7 cellular contexts compared by ENCODE assay signal in genomic region chr7:43734575-43735332, GRCh38. TPM values are rescaled to one million over a fixed set of nuclear protein-coding genes. Genes with fewer than 3 reads are reported as not detected.
A peak's percentile ranks its signal among the peaks of the same experiment; 100 is the strongest.
DNase-seq lines count a peak whose midpoint lies in the region; ATAC-seq, FAIRE-seq and TF ChIP-seq lines count a peak whose summit lies in the region.
"Not testable (repeated sequence)": the region's sequence is repeated elsewhere in the genome, so short reads cannot be mapped to it uniquely, and the experiment has no call there.

No MANE protein-coding gene starts in this region.

- H4K91ac ChIP-seq in neuronal stem cell (ENCODE audit: low read depth, low read length, poor library complexity) = not testable (repeated sequence)

- peak overlapping the region in 1 of 8 donors; percentile 90 for H3K27ac Mint-ChIP-seq in CD8-positive, alpha-beta memory T cell
- peak overlapping the region in 1 of 3 donors; percentile 11 for H3K27ac Mint-ChIP-seq in IgD-negative memory B cell
- H3K27ac Mint-ChIP-seq in activated CD4-positive, alpha-beta memory T cell treated with anti-CD3 and anti-CD28 coated beads for 36 hours = peak overlapping the region; percentile 51

- not testable (repeated sequence) for H3K4me1 Mint-ChIP-seq in CD8-positive, alpha-beta memory T cell; IgD-negative memory B cell
- peaks cover 22% of the 10 kb centered on the region for H3K4me1 Mint-ChIP-seq in activated CD4-positive, alpha-beta memory T cell treated with anti-CD3 and anti-CD28 coated beads for 36 hours (ENCODE audit: low read depth)

- not testable (repeated sequence) for H4K8ac ChIP-seq in neuronal stem cell (ENCODE audit: low read depth, low read length)

- H3K23ac ChIP-seq in neuronal stem cell (ENCODE audit: low read depth, low read length, poor library complexity) = not testable (repeated sequence)

- H3K79me2 ChIP-seq in HepG2 (ENCODE audit: insufficient read depth, low read length) = not testable (repeated sequence)

- CTCF ChIA-PET in CD8-positive, alpha-beta memory T cell (lab: Charles Lee) = interaction anchor here (1.0 to 2.3 kb wide), 2 partner anchors 13 to 152 kb away, joined by 3 to 7 read pairs; partner anchors contain the start of gene STK17A
- CTCF ChIA-PET in activated CD4-positive, alpha-beta memory T cell treated with anti-CD3 and anti-CD28 coated beads for 36 hours (lab: Charles Lee) = interaction anchor here (1.1 to 1.7 kb wide), 4 partner anchors 35 to 152 kb away, joined by 5 to 7 read pairs (median 6); partner anchors contain the start of gene STK17A
- CTCF ChIA-PET in HepG2 (lab: Yijun Ruan, JAX; ENCODE audit: low intra/inter-chr PET ratio, low total read pairs) = not testable (repeated sequence)

- not testable (repeated sequence) for H3K18ac ChIP-seq in neuronal stem cell (ENCODE audit: low read length)

- H3K4me1 ChIP-seq in CD8-positive, alpha-beta memory T cell (ENCODE audit: insufficient read depth, low read length); neuronal stem cell (ENCODE audit: control insufficient read depth in 2 of 2, insufficient read depth in 1 of 2, low read depth in 1 of 2, low read length in 2 of 2): not testable (repeated sequence)
- H3K4me1 ChIP-seq in HepG2 (ENCODE audit: insufficient read depth, low read length) = peaks cover 30% of the 10 kb centered on the region

- not testable (repeated sequence) for H3K79me1 ChIP-seq in neuronal stem cell (ENCODE audit: low read depth, low read length)

- not testable (repeated sequence) for H3K9ac ChIP-seq in HepG2 (ENCODE audit: insufficient read depth, low read depth, low read length); neuronal stem cell (ENCODE audit: low read depth, low read length, poor library complexity)

- not testable (repeated sequence) for TF ChIP-seq POLR2A in HepG2 (IDR thresholded peaks at IDR 0.05; ENCODE audit: insufficient read depth in 1 of 2, low read depth in 2 of 2, low read length in 2 of 2)

- H3K36me3 Mint-ChIP-seq in CD8-positive, alpha-beta memory T cell; IgD-negative memory B cell; activated CD4-positive, alpha-beta memory T cell treated with anti-CD3 and anti-CD28 coated beads for 36 hours: not testable (repeated sequence)

- H2BK15ac ChIP-seq in neuronal stem cell (ENCODE audit: low read length) = not testable (repeated sequence)

- not testable (repeated sequence) for H2AFZ ChIP-seq in HepG2 (ENCODE audit: low read length)
- H2AFZ ChIP-seq in neuronal stem cell (ENCODE audit: low read length) = peak overlapping the region; percentile 56

- H2AK5ac ChIP-seq in neuronal stem cell (ENCODE audit: low read depth, low read length) = not testable (repeated sequence)

- not testable (repeated sequence) for BruUV-seq in HepG2 (replicated peaks; lab: Mats Ljungman, UMichigan)

- TF ChIP-seq RAD21 in HepG2 (CRISPR knock-in tag; IDR thresholded peaks at IDR 0.05) = not testable (repeated sequence)

- H3K36me3 ChIP-seq in CD8-positive, alpha-beta memory T cell (ENCODE audit: insufficient read depth, low read length); HepG2 (replicated peaks in 1 of 2; ENCODE audit: control insufficient read depth in 1 of 2, insufficient read depth in 2 of 2, low read length in 2 of 2); neuronal stem cell (replicated peaks in 1 of 2; ENCODE audit: control insufficient read depth in 2 of 2, insufficient read depth in 2 of 2, low read length in 2 of 2): not testable (repeated sequence)

- not testable (repeated sequence) for H3K14ac ChIP-seq in neuronal stem cell (ENCODE audit: low read length)

- not testable (repeated sequence) for H4K20me1 ChIP-seq in HepG2 (ENCODE audit: insufficient read depth, low read length)

- not testable (repeated sequence) for H3K9me3 Mint-ChIP-seq in CD8-positive, alpha-beta memory T cell; IgD-negative memory B cell; activated CD4-positive, alpha-beta memory T cell treated with anti-CD3 and anti-CD28 coated beads for 36 hours

- 59% methylated on average over 18 of the region's 18 CpGs for WGBS in HepG2 (ENCODE audit: low lambda C conversion rate)
- WGBS in neuronal stem cell (ENCODE audit: extremely low coverage in 2 of 2, insufficient read length in 2 of 2, insufficient replicate concordance in 1 of 2), 2 donors = no CpG with 5 or more reads among the region's 18 CpGs

- not testable (repeated sequence) for H3K27me3 ChIP-seq in CD8-positive, alpha-beta memory T cell (ENCODE audit: insufficient read depth, low read length, poor library complexity, severe bottlenecking); HepG2 (ENCODE audit: control insufficient read depth in 1 of 2, insufficient read depth in 2 of 2, low read length in 2 of 2); neuronal stem cell (ENCODE audit: control insufficient read depth in 3 of 3, insufficient read depth in 3 of 3, low read depth in 1 of 3, low read length in 3 of 3)

- not testable (repeated sequence) for H2BK120ac ChIP-seq in neuronal stem cell (ENCODE audit: low read depth, low read length)

- not testable (repeated sequence) for H3K4me3 ChIP-seq in CD8-positive, alpha-beta memory T cell (ENCODE audit: low read length); neuronal stem cell (ENCODE audit: low read length in 2 of 2)
- peak overlapping the region in 1 of 3 experiments; percentile 10; a peak in 1 of 6 replicates for H3K4me3 ChIP-seq in HepG2 (replicated peaks in 1 of 3; ENCODE audit: insufficient read depth in 1 of 3, low read depth in 2 of 3, low read length in 3 of 3)

- not testable (repeated sequence) for H3K4ac ChIP-seq in neuronal stem cell (ENCODE audit: low read length)

- not testable (repeated sequence) for H3K9me3 ChIP-seq in CD8-positive, alpha-beta memory T cell (ENCODE audit: low read length); HepG2 (ENCODE audit: low read length); neuronal stem cell (replicated peaks in 1 of 2; ENCODE audit: control insufficient read depth in 2 of 2, insufficient read depth in 1 of 2, low read depth in 1 of 2, low read length in 2 of 2)

- TF ChIP-seq EP300 in HepG2 (IDR thresholded peaks at IDR 0.05; ENCODE audit: low read depth in 2 of 2, low read length in 2 of 2); HepG2 (CRISPR knock-in tag; IDR thresholded peaks at IDR 0.05; ENCODE audit: borderline replicate concordance): not testable (repeated sequence)

- in situ Hi-C loops in HepG2 (cut with HindIII; ENCODE audit: extremely low pct_ligation_motif_present, low pct_unique_long_range_greater_than_20kb) = not testable (repeated sequence)

- H3K4me3 Mint-ChIP-seq in CD8-positive, alpha-beta memory T cell = peak overlapping the region in 3 of 7 donors; percentile 28 to 53 (median 40)
- peak overlapping the region in 3 of 4 donors; percentile 3 to 53 (median 35) for H3K4me3 Mint-ChIP-seq in IgD-negative memory B cell
- H3K4me3 Mint-ChIP-seq in activated CD4-positive, alpha-beta memory T cell treated with anti-CD3 and anti-CD28 coated beads for 36 hours = peak overlapping the region; percentile 20

- TF ChIP-seq CTCF in HepG2 (CRISPR knock-in tag; IDR thresholded peaks at IDR 0.05) = not testable (repeated sequence)

- peak overlapping the region; percentile 33 for H3K27ac ChIP-seq in CD8-positive, alpha-beta memory T cell (ENCODE audit: low read depth, low read length)
- not testable (repeated sequence) for H3K27ac ChIP-seq in HepG2 (ENCODE audit: extremely low read length, insufficient read depth, low read length); neuronal stem cell (replicated peaks; ENCODE audit: low read length)

- H3K4me2 ChIP-seq in HepG2 (ENCODE audit: low read depth, low read length) = peak overlapping the region; percentile 53
- H3K4me2 ChIP-seq in neuronal stem cell (ENCODE audit: insufficient read depth, low read length, poor library complexity, severe bottlenecking) = not testable (repeated sequence)

- not testable (repeated sequence) for H2BK5ac ChIP-seq in neuronal stem cell (ENCODE audit: low read length)

- not testable (repeated sequence) for H3K27me3 Mint-ChIP-seq in CD8-positive, alpha-beta memory T cell; IgD-negative memory B cell; activated CD4-positive, alpha-beta memory T cell treated with anti-CD3 and anti-CD28 coated beads for 36 hours

- ATAC-seq in HepG2 = not testable (repeated sequence)

- intact Hi-C loops in activated CD4-positive, alpha-beta memory T cell treated with anti-CD3 and anti-CD28 coated beads for 36 hours (cut with micrococcal nuclease) = loop anchor here (1.0 to 10.0 kb wide), 2 partner anchors 22 to 420 kb away; no protein-coding TSS in a partner anchor
- intact Hi-C loops in HepG2 (cut with micrococcal nuclease; ENCODE audit: unreplicated experiment) = not testable (repeated sequence)

- not testable (repeated sequence) for H2BK12ac ChIP-seq in neuronal stem cell (ENCODE audit: low read length)

- not testable (repeated sequence) for DNase-seq in CD8-positive, alpha-beta memory T cell; HepG2 (ENCODE audit: low spot score); neuronal stem cell (ENCODE audit: low spot score)
- peak; percentile 55 for DNase-seq in SW480 (ENCODE audit: low spot score)
- peak; percentile 27 for DNase-seq in activated CD4-positive, alpha-beta memory T cell treated with anti-CD3 and anti-CD28 coated beads for 36 hours
- peak; percentile 70 for DNase-seq in amniotic epithelial cell (ENCODE audit: low read depth)

- POLR2A ChIA-PET in CD8-positive, alpha-beta memory T cell (lab: Charles Lee) = not testable (repeated sequence)
- POLR2A ChIA-PET in activated CD4-positive, alpha-beta memory T cell treated with anti-CD3 and anti-CD28 coated beads for 36 hours (lab: Charles Lee) = interaction anchor here (1.0 to 3.0 kb wide), 3 partner anchors 16 to 152 kb away, joined by 3 to 19 read pairs (median 5); partner anchors contain the start of gene STK17A
- POLR2A ChIA-PET in HepG2 (lab: Yijun Ruan, JAX) = interaction anchor here (1.1 kb wide), 1 partner anchor 23 kb away, joined by 3 read pairs; the partner anchor contains the start of gene BLVRA

- FAIRE-seq in HepG2 (lab: Jason Lieb, UNC) = not testable (repeated sequence)

RNA-seq across cellular contexts. Expression of gene COA1, which starts 5.4 kb away (rescaled TPM):
- 10 to 100 TPM; 75.9 to 81.6 TPM for total RNA-seq in CD8-positive, alpha-beta memory T cell
- 68.9 TPM for polyA plus RNA-seq in CD8-positive, alpha-beta memory T cell
- 48.5 TPM for polyA plus RNA-seq in IgD-negative memory B cell
- 10 to 100 TPM; 78.9 to 79.6 TPM for total RNA-seq in activated CD4-positive, alpha-beta memory T cell treated with anti-CD3 and anti-CD28 coated beads for 36 hours
- 65.7 and 73.8 TPM in 2 replicates for total RNA-seq in HepG2 (2016; rRNA removed; fragmentation: Illumina TruSeq; extraction: Trizol)
- 55.7 and 58.2 TPM in 2 replicates for total RNA-seq in HepG2 (2016; cell fraction: cytosol; rRNA removed; fragmentation: Illumina TruSeq; extraction: Trizol; ENCODE audit: low read depth)
- 70.5 and 77.2 TPM in 2 replicates for total RNA-seq in HepG2 (2016; cell fraction: insoluble cytoplasmic fraction; rRNA removed; fragmentation: Illumina TruSeq; extraction: Trizol)
- total RNA-seq in HepG2 (2016; cell fraction: membrane; rRNA removed; fragmentation: Illumina TruSeq; extraction: Trizol) = 72.3 and 77.3 TPM in 2 replicates
- total RNA-seq in HepG2 (2016; cell fraction: nucleus; rRNA removed; fragmentation: Illumina TruSeq; extraction: Trizol) = 76.7 and 96.2 TPM in 2 replicates
- 32.1 and 33.2 TPM in 2 replicates for polyA plus RNA-seq in HepG2 (2011; rRNA removed)
- 26.3 and 35.6 TPM in 2 replicates for polyA plus RNA-seq in HepG2 (2011; cell fraction: cytosol; rRNA removed)
- polyA plus RNA-seq in HepG2 (2011; cell fraction: nucleus; rRNA removed) = 25.4 and 32.3 TPM in 2 replicates
- 50.0 and 53.2 TPM in 2 replicates for polyA plus RNA-seq in HepG2 (2012)
- polyA plus RNA-seq in HepG2 (2016; cell fraction: cytosol; fragmentation: Illumina TruSeq; extraction: Trizol; ENCODE audit: low read depth) = 44.5 and 61.1 TPM in 2 replicates
- 79.5 and 94.9 TPM in 2 replicates for polyA plus RNA-seq in HepG2 (2016; cell fraction: insoluble cytoplasmic fraction; fragmentation: Illumina TruSeq; extraction: Trizol; ENCODE audit: low read depth)
- polyA plus RNA-seq in HepG2 (2016; cell fraction: membrane; fragmentation: Illumina TruSeq; extraction: Trizol; ENCODE audit: low read depth) = 74.5 and 82.3 TPM in 2 replicates
- 75.3 and 81.4 TPM in 2 replicates for polyA plus RNA-seq in HepG2 (2016; cell fraction: nucleus; fragmentation: Illumina TruSeq; extraction: Trizol; ENCODE audit: insufficient read depth, low read depth)
- 53.0 and 124 TPM in 2 replicates for polyA minus RNA-seq in HepG2 (2011; rRNA and poly(A)+ RNA removed; ENCODE audit: low replicate concordance)
- 14.2 and 15.8 TPM in 2 replicates for polyA minus RNA-seq in HepG2 (2011; cell fraction: cytosol; rRNA and poly(A)+ RNA removed)
- 105 and 106 TPM in 2 replicates for polyA minus RNA-seq in HepG2 (2011; cell fraction: nucleus; rRNA and poly(A)+ RNA removed)
- polyA plus RNA-seq in neuronal stem cell (2013, experiment 1 of 2) = 218 TPM
- polyA plus RNA-seq in neuronal stem cell (2013, experiment 2 of 2) = 216 TPM

RNA-seq across cellular contexts. Expression of gene BLVRA, which starts 23.7 kb away (rescaled TPM):
- total RNA-seq in CD8-positive, alpha-beta memory T cell = 10 to 100 TPM; 26.8 to 30.1 TPM
- 52.6 TPM for polyA plus RNA-seq in CD8-positive, alpha-beta memory T cell
- polyA plus RNA-seq in IgD-negative memory B cell = 34.4 TPM
- 10 to 100 TPM; 46.1 to 47.4 TPM for total RNA-seq in activated CD4-positive, alpha-beta memory T cell treated with anti-CD3 and anti-CD28 coated beads for 36 hours
- total RNA-seq in HepG2 (2016; rRNA removed; fragmentation: Illumina TruSeq; extraction: Trizol) = 64.2 and 95.5 TPM in 2 replicates
- 21.9 and 23.4 TPM in 2 replicates for total RNA-seq in HepG2 (2016; cell fraction: cytosol; rRNA removed; fragmentation: Illumina TruSeq; extraction: Trizol; ENCODE audit: low read depth)
- total RNA-seq in HepG2 (2016; cell fraction: insoluble cytoplasmic fraction; rRNA removed; fragmentation: Illumina TruSeq; extraction: Trizol) = 67.8 and 102 TPM in 2 replicates
- total RNA-seq in HepG2 (2016; cell fraction: membrane; rRNA removed; fragmentation: Illumina TruSeq; extraction: Trizol) = 20.5 and 21.4 TPM in 2 replicates
- 27.3 and 29.0 TPM in 2 replicates for total RNA-seq in HepG2 (2016; cell fraction: nucleus; rRNA removed; fragmentation: Illumina TruSeq; extraction: Trizol)
- 34.5 and 39.2 TPM in 2 replicates for polyA plus RNA-seq in HepG2 (2011; rRNA removed)
- 47.8 and 49.9 TPM in 2 replicates for polyA plus RNA-seq in HepG2 (2011; cell fraction: cytosol; rRNA removed)
- polyA plus RNA-seq in HepG2 (2011; cell fraction: nucleus; rRNA removed) = 12.4 and 14.9 TPM in 2 replicates
- polyA plus RNA-seq in HepG2 (2012) = 44.0 and 55.0 TPM in 2 replicates
- polyA plus RNA-seq in HepG2 (2016; cell fraction: cytosol; fragmentation: Illumina TruSeq; extraction: Trizol; ENCODE audit: low read depth) = 24.0 and 27.8 TPM in 2 replicates
- 114 and 128 TPM in 2 replicates for polyA plus RNA-seq in HepG2 (2016; cell fraction: insoluble cytoplasmic fraction; fragmentation: Illumina TruSeq; extraction: Trizol; ENCODE audit: low read depth)
- 19.9 and 21.4 TPM in 2 replicates for polyA plus RNA-seq in HepG2 (2016; cell fraction: membrane; fragmentation: Illumina TruSeq; extraction: Trizol; ENCODE audit: low read depth)
- polyA plus RNA-seq in HepG2 (2016; cell fraction: nucleus; fragmentation: Illumina TruSeq; extraction: Trizol; ENCODE audit: insufficient read depth, low read depth) = 45.1 and 49.9 TPM in 2 replicates
- 29.9 and 40.1 TPM in 2 replicates for polyA minus RNA-seq in HepG2 (2011; rRNA and poly(A)+ RNA removed; ENCODE audit: low replicate concordance)
- polyA minus RNA-seq in HepG2 (2011; cell fraction: cytosol; rRNA and poly(A)+ RNA removed) = 17.3 and 18.1 TPM in 2 replicates
- polyA minus RNA-seq in HepG2 (2011; cell fraction: nucleus; rRNA and poly(A)+ RNA removed) = 9.5 and 12.1 TPM in 2 replicates
- 33.7 TPM for polyA plus RNA-seq in neuronal stem cell (2013, experiment 1 of 2)
- polyA plus RNA-seq in neuronal stem cell (2013, experiment 2 of 2) = 34.5 TPM
